In genomic region chr19:46646402-46646801, GRCh38 we compare ENCODE assay signal across 25 cellular contexts. TPM values are rescaled to one million over a fixed set of nuclear protein-coding genes. Genes with fewer than 3 reads are reported as not detected.
A peak's percentile ranks its signal among the peaks of the same experiment; 100 is the strongest.
DNase-seq lines count a peak whose midpoint lies in the region; ATAC-seq, FAIRE-seq and TF ChIP-seq lines count a peak whose summit lies in the region.
"Had no signal": no experiment of that assay in that cellular context is flagged by ENCODE, and none has a peak within 500 bp of the region (broad histone marks: within the 10 kb centered on the region; RNA-seq: fewer than 3 reads in every experiment).

No MANE protein-coding gene starts in this region.

- no peaks in the 10 kb centered on the region for H3K4me1 ChIP-seq in HEK293 (ENCODE audit: control insufficient read depth, insufficient read depth, low read length)
- H3K4me1 ChIP-seq in K562 (replicated peaks in 1 of 2; ENCODE audit: control insufficient read depth in 2 of 2, insufficient read depth in 2 of 2, low read length in 2 of 2): peaks cover 0 to 4% of the 10 kb centered on the region in 2 experiments; a peak in 3 of 5 replicates
- H3K4me1 ChIP-seq in thoracic aorta (ENCODE audit: control insufficient read depth in 1 of 2, low read depth in 2 of 2): peaks cover 23 to 51% of the 10 kb centered on the region in 2 donors
- H3K4me1 ChIP-seq: BE2C had no signal

- 20% methylated on average over 3 of the region's 3 CpGs for WGBS in K562 (ENCODE audit: insufficient coverage, low coverage, missing lambda C conversion rate)

- TF ChIP-seq CTCF in HEK293 (tag by site-specific recombination; IDR thresholded peaks at IDR 0.05) (no peak), K562 (IDR thresholded peaks at IDR 0.05 in 2 of 3, conservative IDR thresholded peaks at IDR 0.05 in 1 of 3; ENCODE audit: insufficient read depth in 2 of 3, low read depth in 1 of 3, low read length in 3 of 3) (no peak), thoracic aorta (IDR thresholded peaks at IDR 0.05) (no peak), RWPE1 (conservative IDR thresholded peaks at IDR 0.05; ENCODE audit: low read depth) (no peak)

- FAIRE-seq in K562 (lab: Jason Lieb, UNC): no peak
- FAIRE-seq: A204.1, GM12878, GM19239, H1 had no signal

- no peaks in the 10 kb centered on the region for H3K27me3 ChIP-seq in K562 (ENCODE audit: control insufficient read depth in 2 of 2, insufficient read depth in 2 of 2, low read length in 2 of 2)
- no peaks in the 10 kb centered on the region for H3K27me3 ChIP-seq in thoracic aorta (replicated peaks; ENCODE audit: insufficient read depth)
- H3K27me3 ChIP-seq: BE2C had no signal

- H3K4me3 ChIP-seq in HEK293 (ENCODE audit: low read depth, low read length) (no peak overlapping the region), K562 (no peak overlapping the region), thoracic aorta (no peak overlapping the region)
- H3K4me3 ChIP-seq: GM12878 had no signal

- ATAC-seq in K562 (no peak), thoracic aorta (ENCODE audit: insufficient number of reproducible peaks, low FRiP score, low read depth) (no peak)
- ATAC-seq: GM12878 had no signal

- intact Hi-C loops in K562 (cut with micrococcal nuclease): no loop called here

- H4K20me1 ChIP-seq in K562 (replicated peaks; ENCODE audit: control insufficient read depth, insufficient read depth, low read length): no peaks in the 10 kb centered on the region

- no peaks in the 10 kb centered on the region for H3K36me3 ChIP-seq in HEK293 (ENCODE audit: control insufficient read depth in 2 of 2, insufficient read depth in 1 of 2, low read length in 2 of 2)
- no peaks in the 10 kb centered on the region for H3K36me3 ChIP-seq in K562 (ENCODE audit: control insufficient read depth, insufficient read depth, low read length)
- H3K36me3 ChIP-seq in thoracic aorta: peaks cover 10% of the 10 kb centered on the region
- H3K36me3 ChIP-seq: BE2C had no signal

- H3K27ac ChIP-seq in HEK293 (ENCODE audit: extremely low read depth, low read depth, low read length): no peak overlapping the region
- no peak overlapping the region for H3K27ac ChIP-seq in K562 (ENCODE audit: extremely low read depth, low read depth, low read length)
- peak overlapping the region; percentile 58 to 93 for H3K27ac ChIP-seq in thoracic aorta
- no peak overlapping the region for H3K27ac ChIP-seq in RWPE1

- H3K4me2 ChIP-seq in K562 (ENCODE audit: insufficient read depth, low read length): no peak overlapping the region

- no peaks in the 10 kb centered on the region for H3K9me3 ChIP-seq in HEK293 (ENCODE audit: control insufficient read depth, insufficient read depth, low read depth, low read length)
- H3K9me3 ChIP-seq in K562 (replicated peaks; ENCODE audit: control insufficient read depth, insufficient read depth, low read depth, low read length): no peaks in the 10 kb centered on the region
- no peaks in the 10 kb centered on the region for H3K9me3 ChIP-seq in thoracic aorta
- H3K9me3 ChIP-seq: BE2C had no signal

- H2AFZ ChIP-seq in K562 (ENCODE audit: low read depth, low read length): no peak overlapping the region

- in situ Hi-C loops in K562 (cut with MboI): no loop called here

- H3K79me2 ChIP-seq in K562 (ENCODE audit: control insufficient read depth, insufficient read depth, low read length): no peaks in the 10 kb centered on the region

- POLR2A ChIA-PET in HEK293 (lab: Yijun Ruan, JAX) (no interaction called here), K562 (lab: Yijun Ruan, JAX) (no interaction called here), RWPE1 (lab: Yijun Ruan, JAX; ENCODE audit: low non-redundant PET) (no interaction called here)

- H3K9me1 ChIP-seq in K562 (ENCODE audit: control insufficient read depth, insufficient read depth, low read length): no peaks in the 10 kb centered on the region

- TF ChIP-seq EP300 in K562 (IDR thresholded peaks at IDR 0.05; ENCODE audit: low read length): no peak

- CTCF ChIA-PET in HEK293 (lab: Yijun Ruan, JAX): interaction anchor here (1.0 to 1.1 kb wide), 2 partner anchors 10 to 16 kb away, joined by 3 read pairs; no protein-coding TSS in a partner anchor
- CTCF ChIA-PET in K562 (lab: Yijun Ruan, JAX; ENCODE audit: low intra/inter-chr PET ratio): no interaction called here
- CTCF ChIA-PET in RWPE1 (lab: Yijun Ruan, JAX): no interaction called here

- no TSS peak for BruUV-seq in K562 (replicated peaks; lab: Mats Ljungman, UMichigan)

- no peak for TF ChIP-seq RAD21 in K562 (CRISPR knock-in tag; conservative IDR thresholded peaks at IDR 0.05 in 1 of 2, IDR thresholded peaks at IDR 0.05 in 1 of 2)

- DNase-seq in HT1080 (ENCODE audit: low read depth) (peak; percentile 51), K562 (ENCODE audit: extremely low read depth in 1 of 4, low spot score in 3 of 4) (peak in 1 of 4 experiments; percentile 35), thoracic aorta (ENCODE audit: low spot score) (no peak), RWPE1 (ENCODE audit: low spot score) (no peak), anterior cingulate cortex (lab: John Stamatoyannopoulos, UW) (no peak)
- no peak for DNase-seq in stimulated activated CD4-positive, alpha-beta T cell treated with anti-CD3 and anti-CD28 coated beads, Interleukin-4, amount 100 ng/mL, for 1 hour
- DNase-seq: ACHN; BE2C; C1 segment of cervical spinal cord; CD4-positive, CD25-positive, alpha-beta regulatory T cell; CD8-positive, alpha-beta memory T cell; COR-L47; DMS 273 treated with DMSO at 0.1 percent for 48 hours; DMS53; DND-41; EL; H9 had no signal

- H3K9ac ChIP-seq in K562 (ENCODE audit: insufficient read depth in 1 of 2, low read depth in 2 of 2, low read length in 2 of 2): no peak overlapping the region

- TF ChIP-seq POLR2A in K562 (conservative IDR thresholded peaks at IDR 0.05): no peak

RNA-seq across cellular contexts. Expression of gene GNG8, which starts 10.4 kb away (rescaled TPM):
- total RNA-seq in HT1080 (2014; rRNA removed; shearing (Covaris generic)): not detected in 2 replicates
- polyA plus RNA-seq in HT1080 (2015; cell fraction: cytosol; rRNA removed): not detected in 2 replicates
- not detected in 2 replicates for polyA plus RNA-seq in HT1080 (2015; cell fraction: nucleus; rRNA removed)
- not detected in 2 replicates for total RNA-seq in K562 (2011; cell fraction: chromatin; rRNA removed; ENCODE audit: low replicate concordance)
- total RNA-seq in K562 (2011; cell fraction: nucleolus; rRNA removed): not detected in 2 replicates
- not detected in 2 replicates for total RNA-seq in K562 (2011; cell fraction: nucleoplasm; rRNA removed)
- total RNA-seq in K562 (2014; rRNA removed) (not detected in 2 replicates), K562 (2014; rRNA removed; fragmentation: Illumina TruSeq; extraction: Trizol) (not detected in 2 replicates), K562 (2015; rRNA removed; fragmentation: Illumina TruSeq; extraction: Trizol) (not detected in 2 replicates), K562 (2021) (not detected in 2 replicates), thoracic aorta (not detected)
- polyA plus RNA-seq in K562 (2011; rRNA removed) (not detected in 2 replicates), K562 (2014; fragmentation: Illumina TruSeq; extraction: Trizol) (not detected in 2 replicates), K562 (2014; fragmentation: Nextera tagmentation; extraction: Ambion mirVana) (1 to 10 TPM in 1 of 2 experiments, not detected in 1; 1.3 TPM), K562 (2014; rRNA removed) (not detected in 2 replicates)
- polyA plus RNA-seq in K562 (2011; cell fraction: cytosol; rRNA removed): not detected in 2 replicates
- not detected in 2 replicates for polyA plus RNA-seq in K562 (2011; cell fraction: nucleus; rRNA removed)
- polyA plus RNA-seq in K562 (2012): not detected in 2 replicates
- polyA minus RNA-seq in K562 (2011; rRNA and poly(A)+ RNA removed): not detected in 2 replicates
- polyA minus RNA-seq in K562 (2011; cell fraction: cytosol; rRNA and poly(A)+ RNA removed): not detected in 2 replicates
- not detected in 2 replicates for polyA minus RNA-seq in K562 (2011; cell fraction: nucleus; rRNA and poly(A)+ RNA removed)
- total RNA-seq: CD4-positive, CD25-positive, alpha-beta regulatory T cell; G401; GM12878; H1; H9; HT-29 had no signal
- polyA plus RNA-seq: CD8-positive, alpha-beta memory T cell; H1; IgD-negative memory B cell had no signal

RNA-seq across cellular contexts. Expression of gene DACT3, which starts 14.6 kb away (rescaled TPM):
- total RNA-seq in HT1080 (2014; rRNA removed; shearing (Covaris generic)): 0.60 and 1.1 TPM in 2 replicates
- 0.69 and 1.1 TPM in 2 replicates for polyA plus RNA-seq in HT1080 (2015; cell fraction: cytosol; rRNA removed)
- 0.64 and 0.73 TPM in 2 replicates for polyA plus RNA-seq in HT1080 (2015; cell fraction: nucleus; rRNA removed)
- total RNA-seq in K562 (2011; cell fraction: chromatin; rRNA removed; ENCODE audit: low replicate concordance): 6.5 and 10.4 TPM in 2 replicates
- total RNA-seq in K562 (2011; cell fraction: nucleolus; rRNA removed): 5.1 and 6.8 TPM in 2 replicates
- total RNA-seq in K562 (2011; cell fraction: nucleoplasm; rRNA removed): 6.0 and 8.6 TPM in 2 replicates
- total RNA-seq in K562 (2014; rRNA removed) (4.7 and 6.5 TPM in 2 replicates), K562 (2014; rRNA removed; fragmentation: Illumina TruSeq; extraction: Trizol) (2.8 TPM in 2 replicates), K562 (2015; rRNA removed; fragmentation: Illumina TruSeq; extraction: Trizol) (2.3 and 2.5 TPM in 2 replicates), K562 (2021) (5.9 and 6.5 TPM in 2 replicates), thoracic aorta (100 to 1,000 TPM; 118 to 138 TPM)
- polyA plus RNA-seq in K562 (2011; rRNA removed) (3.3 and 3.5 TPM in 2 replicates), K562 (2014; fragmentation: Illumina TruSeq; extraction: Trizol) (4.1 and 4.2 TPM in 2 replicates), K562 (2014; fragmentation: Nextera tagmentation; extraction: Ambion mirVana) (under 1 TPM; 0.67 to 0.83 TPM), K562 (2014; rRNA removed) (3.3 and 5.1 TPM in 2 replicates)
- polyA plus RNA-seq in K562 (2011; cell fraction: cytosol; rRNA removed): 3.0 and 6.0 TPM in 2 replicates
- 3.7 and 5.0 TPM in 2 replicates for polyA plus RNA-seq in K562 (2011; cell fraction: nucleus; rRNA removed)
- polyA plus RNA-seq in K562 (2012): 1.3 and 2.1 TPM in 2 replicates
- polyA minus RNA-seq in K562 (2011; rRNA and poly(A)+ RNA removed): 1.9 and 3.0 TPM in 2 replicates
- polyA minus RNA-seq in K562 (2011; cell fraction: cytosol; rRNA and poly(A)+ RNA removed): 2.0 and 2.5 TPM in 2 replicates
- polyA minus RNA-seq in K562 (2011; cell fraction: nucleus; rRNA and poly(A)+ RNA removed): 0.67 and 1.1 TPM in 2 replicates
- total RNA-seq: CD4-positive, CD25-positive, alpha-beta regulatory T cell had no signal
- polyA plus RNA-seq: CD4-positive, CD25-positive, alpha-beta regulatory T cell; CD8-positive, alpha-beta memory T cell; IgD-negative memory B cell had no signal

RNA-seq across cellular contexts. Expression of gene PTGIR, which starts 21.5 kb away (rescaled TPM):
- 1.7 and 1.8 TPM in 2 replicates for total RNA-seq in HT1080 (2014; rRNA removed; shearing (Covaris generic))
- polyA plus RNA-seq in HT1080 (2015; cell fraction: cytosol; rRNA removed): 1.8 and 1.9 TPM in 2 replicates
- 5.1 and 7.7 TPM in 2 replicates for polyA plus RNA-seq in HT1080 (2015; cell fraction: nucleus; rRNA removed)
- total RNA-seq in K562 (2011; cell fraction: chromatin; rRNA removed; ENCODE audit: low replicate concordance): 3.0 and 9.9 TPM in 2 replicates
- 4.3 and 7.3 TPM in 2 replicates for total RNA-seq in K562 (2011; cell fraction: nucleolus; rRNA removed)
- 3.1 and 3.6 TPM in 2 replicates for total RNA-seq in K562 (2011; cell fraction: nucleoplasm; rRNA removed)
- total RNA-seq in K562 (2014; rRNA removed) (0.61 and 1.5 TPM in 2 replicates), K562 (2014; rRNA removed; fragmentation: Illumina TruSeq; extraction: Trizol) (0.18 and 0.45 TPM in 2 replicates), K562 (2015; rRNA removed; fragmentation: Illumina TruSeq; extraction: Trizol) (0.30 and 0.36 TPM in 2 replicates), K562 (2021) (1.4 and 1.9 TPM in 2 replicates), thoracic aorta (100 to 1,000 TPM; 106 to 207 TPM)
- polyA plus RNA-seq in K562 (2011; rRNA removed) (1.7 and 2.0 TPM in 2 replicates), K562 (2014; fragmentation: Illumina TruSeq; extraction: Trizol) (0.58 and 0.65 TPM in 2 replicates), K562 (2014; fragmentation: Nextera tagmentation; extraction: Ambion mirVana) (under 1 TPM in 1 of 2 experiments, not detected in 1; 0.11 TPM), K562 (2014; rRNA removed) (1.7 and 3.4 TPM in 2 replicates)
- 1.6 and 7.6 TPM in 2 replicates for polyA plus RNA-seq in K562 (2011; cell fraction: cytosol; rRNA removed)
- polyA plus RNA-seq in K562 (2011; cell fraction: nucleus; rRNA removed): 3.7 and 12.1 TPM in 2 replicates
- polyA plus RNA-seq in K562 (2012): 0.46 and 0.89 TPM in 2 replicates
- 0.24 and 0.35 TPM in 2 replicates for polyA minus RNA-seq in K562 (2011; rRNA and poly(A)+ RNA removed)
- polyA minus RNA-seq in K562 (2011; cell fraction: cytosol; rRNA and poly(A)+ RNA removed): 0.38 TPM in 1 of 2 replicates, not detected in the other
- 1.1 and 1.2 TPM in 2 replicates for polyA minus RNA-seq in K562 (2011; cell fraction: nucleus; rRNA and poly(A)+ RNA removed)
- total RNA-seq: H1, H9, HT-29 had no signal
- polyA plus RNA-seq: CD8-positive, alpha-beta memory T cell had no signal

RNA-seq across cellular contexts. Expression of gene CALM3, which starts 45.3 kb away (rescaled TPM):
- 173 and 213 TPM in 2 replicates for total RNA-seq in HT1080 (2014; rRNA removed; shearing (Covaris generic))
- 357 and 402 TPM in 2 replicates for polyA plus RNA-seq in HT1080 (2015; cell fraction: cytosol; rRNA removed)
- polyA plus RNA-seq in HT1080 (2015; cell fraction: nucleus; rRNA removed): 151 and 167 TPM in 2 replicates
- 68.2 and 118 TPM in 2 replicates for total RNA-seq in K562 (2011; cell fraction: chromatin; rRNA removed; ENCODE audit: low replicate concordance)
- total RNA-seq in K562 (2011; cell fraction: nucleolus; rRNA removed): 47.8 and 53.5 TPM in 2 replicates
- 91.9 and 153 TPM in 2 replicates for total RNA-seq in K562 (2011; cell fraction: nucleoplasm; rRNA removed)
- 149 and 180 TPM in 2 replicates for total RNA-seq in K562 (2014; rRNA removed)
- 126 and 150 TPM in 2 replicates for total RNA-seq in K562 (2014; rRNA removed; fragmentation: Illumina TruSeq; extraction: Trizol)
- 154 and 156 TPM in 2 replicates for total RNA-seq in K562 (2015; rRNA removed; fragmentation: Illumina TruSeq; extraction: Trizol)
- 277 TPM in 2 replicates for total RNA-seq in K562 (2021)
- 255 and 327 TPM in 2 replicates for polyA plus RNA-seq in K562 (2011; rRNA removed)
- polyA plus RNA-seq in K562 (2011; cell fraction: cytosol; rRNA removed): 230 and 235 TPM in 2 replicates
- polyA plus RNA-seq in K562 (2011; cell fraction: nucleus; rRNA removed): 152 and 155 TPM in 2 replicates
- polyA plus RNA-seq in K562 (2012): 203 and 388 TPM in 2 replicates
- 307 and 350 TPM in 2 replicates for polyA plus RNA-seq in K562 (2014; fragmentation: Illumina TruSeq; extraction: Trizol)
- polyA plus RNA-seq in K562 (2014; fragmentation: Nextera tagmentation; extraction: Ambion mirVana): 10 to 100 TPM; 34.6 to 40.2 TPM
- polyA plus RNA-seq in K562 (2014; rRNA removed): 266 and 273 TPM in 2 replicates
- polyA minus RNA-seq in K562 (2011; rRNA and poly(A)+ RNA removed): 333 and 438 TPM in 2 replicates
- 82.3 and 91.6 TPM in 2 replicates for polyA minus RNA-seq in K562 (2011; cell fraction: cytosol; rRNA and poly(A)+ RNA removed)
- 20.3 and 36.9 TPM in 2 replicates for polyA minus RNA-seq in K562 (2011; cell fraction: nucleus; rRNA and poly(A)+ RNA removed)
- total RNA-seq in thoracic aorta: 100 to 1,000 TPM; 181 to 202 TPM

Comparison
In these comparisons a context has a peak if more than half of its experiments do, and no peak if none do; other contexts are left out.
1. H3K27ac ChIP-seq: peak in thoracic aorta (2 of 2); none in HEK293 (single experiment), K562 (single experiment) and RWPE1 (single experiment).
2. RNA of gene DACT3, which starts 14.6 kb away (total RNA-seq): 118 to 138 TPM in thoracic aorta; 2.3 to 10.4 TPM in K562 and 0.60 to 1.1 TPM in HT1080; every median in the first group is over 10 times any median in the second.
3. RNA of gene PTGIR, which starts 21.5 kb away (total RNA-seq): 106 to 207 TPM in thoracic aorta; 1.7 to 1.8 TPM in HT1080 and 0.18 to 9.9 TPM in K562; every median in the first group is over 4 times any median in the second.
4. Of the 44 proteins assayed by ChIP-seq in both K562 and HEK293: peak only in K562: ZNF121; only in HEK293: SETDB1; in both: none; in neither: 42.